Comparison of ENCODE assay signal across 16 cellular contexts in the genomic region with DNA sequence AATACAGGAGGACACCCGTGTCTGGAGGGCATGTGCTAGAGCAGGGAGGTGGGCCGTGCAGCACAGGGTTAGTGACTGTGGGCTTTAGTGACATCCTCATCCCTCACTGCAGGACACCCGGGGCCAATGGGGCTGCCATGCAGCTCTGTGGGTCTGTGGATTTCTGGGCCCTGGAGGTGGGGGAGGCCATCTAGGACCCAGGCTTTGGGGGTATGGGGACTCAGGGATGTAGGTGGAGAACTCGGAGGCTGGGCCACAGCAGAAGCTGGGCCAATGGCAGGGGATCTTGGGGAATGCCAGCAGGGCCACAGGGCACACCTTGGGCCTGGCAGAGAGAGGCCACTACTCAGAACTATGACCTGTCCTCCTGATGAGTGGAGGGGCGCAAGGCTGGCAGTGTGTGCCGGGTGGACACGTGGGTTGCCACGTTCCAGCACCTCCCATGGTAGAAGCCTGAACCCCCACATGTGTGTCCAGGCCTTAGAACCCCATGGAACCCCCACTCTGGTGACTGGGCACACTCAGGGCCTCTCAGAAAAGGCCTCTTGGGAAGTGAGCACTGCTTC. TPM values are rescaled to one million over a fixed set of nuclear protein-coding genes. Genes with fewer than 3 reads are reported as not detected.
A peak's percentile ranks its signal among the peaks of the same experiment; 100 is the strongest.
DNase-seq lines count a peak whose midpoint lies in the region; ATAC-seq, FAIRE-seq and TF ChIP-seq lines count a peak whose summit lies in the region.
"Had no signal": no experiment of that assay in that cellular context is flagged by ENCODE, and none has a peak within 500 bp of the region (broad histone marks: within the 10 kb centered on the region; RNA-seq: fewer than 3 reads in every experiment).

No MANE protein-coding gene starts in this region.

- peak; percentile 3 for DNase-seq in stimulated activated CD4-positive, alpha-beta T cell treated with anti-CD3 and anti-CD28 coated beads, Interleukin-15, amount 100 ng/mL, for 24 hours
- no peak for DNase-seq in stimulated activated CD4-positive, alpha-beta T cell treated with anti-CD3 and anti-CD28 coated beads, Interleukin-4, amount 100 ng/mL, for 24 hours
- DNase-seq in activated B cell treated with CpG ODN at 0.5 μM for 24 hours (peak; percentile 7), neural progenitor cell (ENCODE audit: low spot score) (no peak), urothelium cell line (ENCODE audit: low spot score) (peak; percentile 18), hepatic stellate cell (ENCODE audit: low spot score) (no peak), GM23248 (no peak)
- DNase-seq: activated CD4-positive, alpha-beta T cell treated with anti-CD3 and anti-CD28 coated beads, Interleukin-2, amount 50 U/mL, for 4 hours; activated gamma-delta T cell; foreskin keratinocyte; natural killer cell; testis had no signal

- no peak overlapping the region for H3K27ac ChIP-seq in neural progenitor cell
- no peak overlapping the region for H3K27ac ChIP-seq in GM23248
- H3K27ac ChIP-seq: foreskin keratinocyte, testis had no signal

- H3K36me3 Mint-ChIP-seq in activated B cell treated with CpG ODN at 0.5 μM for 24 hours (ENCODE audit: low read depth) (no peaks in the 10 kb centered on the region), neural progenitor cell (peaks cover 8% of the 10 kb centered on the region)
- H3K36me3 Mint-ChIP-seq: memory B cell, natural killer cell had no signal

- TF ChIP-seq CTCF in activated B cell treated with CpG ODN at 0.5 μM for 24 hours (IDR thresholded peaks at IDR 0.05) (no peak), neural progenitor cell (IDR thresholded peaks at IDR 0.05) (no peak)

- intact Hi-C loops in activated B cell treated with CpG ODN at 0.5 μM for 24 hours (cut with micrococcal nuclease), result no loop called here

- H3K79me2 ChIP-seq in neural progenitor cell (ENCODE audit: low read depth) (no peaks in the 10 kb centered on the region), GM23248 (ENCODE audit: insufficient read depth) (no peaks in the 10 kb centered on the region)

- ATAC-seq in activated B cell treated with CpG ODN at 0.5 μM for 24 hours (ENCODE audit: low read depth) (no peak), GM18505 (IDR thresholded peaks at IDR 0.05; ENCODE audit: unreplicated experiment) (no peak)
- ATAC-seq: foreskin keratinocyte, natural killer cell had no signal

- WGBS in GM23248 (ENCODE audit: low coverage in 1 of 2, low lambda C conversion rate in 2 of 2, missing lambda C conversion rate in 2 of 2), 2 experiments, result 32 to 37% methylated on average over 8 of the region's 8 CpGs

- H3K4me2 ChIP-seq in neural progenitor cell, result no peak overlapping the region
- H3K4me2 ChIP-seq in GM23248 (ENCODE audit: unreplicated experiment), result no peak overlapping the region

- in situ Hi-C loops in GM23248 (cut with MboI), result no loop called here

- H3K4me1 Mint-ChIP-seq in activated B cell treated with CpG ODN at 0.5 μM for 24 hours (no peaks in the 10 kb centered on the region), neural progenitor cell (peaks cover 33% of the 10 kb centered on the region)
- H3K4me1 Mint-ChIP-seq: memory B cell had no signal

- H3K27ac Mint-ChIP-seq in activated B cell treated with CpG ODN at 0.5 μM for 24 hours, result no peak overlapping the region
- H3K27ac Mint-ChIP-seq in neural progenitor cell, result peak overlapping the region; percentile 76
- H3K27ac Mint-ChIP-seq: memory B cell, natural killer cell had no signal

- peaks cover 28% of the 10 kb centered on the region for H3K4me1 ChIP-seq in neural progenitor cell
- no peaks in the 10 kb centered on the region for H3K4me1 ChIP-seq in GM23248 (ENCODE audit: insufficient read depth)
- H3K4me1 ChIP-seq: foreskin keratinocyte, testis had no signal

- H4K20me1 ChIP-seq in neural progenitor cell (ENCODE audit: low read depth), result no peaks in the 10 kb centered on the region
- no peaks in the 10 kb centered on the region for H4K20me1 ChIP-seq in GM23248 (ENCODE audit: insufficient read depth)

- CTCF ChIA-PET in activated B cell treated with CpG ODN at 0.5 μM for 24 hours (lab: Charles Lee), result no interaction called here

- H3K9ac ChIP-seq in neural progenitor cell (no peak overlapping the region), GM23248 (no peak overlapping the region)

- no peaks in the 10 kb centered on the region for H3K9me2 ChIP-seq in GM23248 (ENCODE audit: insufficient read depth)

- H3K27me3 ChIP-seq in neural progenitor cell (no peaks in the 10 kb centered on the region), GM23248 (replicated peaks; ENCODE audit: insufficient read depth) (peaks cover 18% of the 10 kb centered on the region)
- H3K27me3 ChIP-seq: testis had no signal

- H2AFZ ChIP-seq in neural progenitor cell (replicated peaks), result no peak overlapping the region
- no peak overlapping the region for H2AFZ ChIP-seq in GM23248

- H3K27me3 Mint-ChIP-seq in activated B cell treated with CpG ODN at 0.5 μM for 24 hours (peaks cover 8% of the 10 kb centered on the region), neural progenitor cell (ENCODE audit: insufficient read depth, low read depth) (peaks cover 18% of the 10 kb centered on the region)

- H3K36me3 ChIP-seq in neural progenitor cell, result no peaks in the 10 kb centered on the region
- no peaks in the 10 kb centered on the region for H3K36me3 ChIP-seq in GM23248 (ENCODE audit: low read depth)

- peak; percentile 23 for FAIRE-seq in urothelium cell line (lab: Jason Lieb, UNC)
- FAIRE-seq: D721Med had no signal

- POLR2A ChIA-PET in activated B cell treated with CpG ODN at 0.5 μM for 24 hours (lab: Charles Lee), result no interaction called here

- no peak overlapping the region for H3K4me3 ChIP-seq in neural progenitor cell
- H3K4me3 ChIP-seq in GM23248, result no peak overlapping the region
- H3K4me3 ChIP-seq: testis had no signal

- H3K9me3 Mint-ChIP-seq in activated B cell treated with CpG ODN at 0.5 μM for 24 hours (no peaks in the 10 kb centered on the region), neural progenitor cell (peaks cover 6% of the 10 kb centered on the region)
- H3K9me3 Mint-ChIP-seq: memory B cell, natural killer cell had no signal

- no peaks in the 10 kb centered on the region for H3F3A ChIP-seq in neural progenitor cell (ENCODE audit: low read depth)
- H3F3A ChIP-seq in GM23248 (ENCODE audit: insufficient read depth), result no peaks in the 10 kb centered on the region

- H3K9me3 ChIP-seq in neural progenitor cell (ENCODE audit: low read depth) (no peaks in the 10 kb centered on the region), GM23248 (ENCODE audit: low read depth) (no peaks in the 10 kb centered on the region)
- H3K9me3 ChIP-seq: testis had no signal

- H3K4me3 Mint-ChIP-seq in activated B cell treated with CpG ODN at 0.5 μM for 24 hours (no peak overlapping the region), neural progenitor cell (no peak overlapping the region)
- H3K4me3 Mint-ChIP-seq: memory B cell, natural killer cell had no signal

- no peak for TF ChIP-seq POLR2A in GM18505 (IDR thresholded peaks at IDR 0.05; ENCODE audit: borderline replicate concordance, extremely low read depth, insufficient read depth, insufficient read length)

RNA-seq across cellular contexts. Expression of gene ZDHHC11B, which starts 23.2 kb away (rescaled TPM):
- total RNA-seq in activated B cell treated with CpG ODN at 0.5 μM for 24 hours (0.07 and 0.09 TPM in 2 replicates), neural progenitor cell (ENCODE audit: low replicate concordance) (0.25 and 0.60 TPM in 2 replicates)
- not detected in 2 replicates for total RNA-seq in GM23248 (2014; rRNA removed; shearing (Covaris generic))
- polyA plus RNA-seq in GM23248 (2016; fragmentation: Nextera tagmentation; extraction: Ambion mirVana), result not detected in 2 replicates
- total RNA-seq: foreskin keratinocyte, renal cortical epithelial cell had no signal
- polyA plus RNA-seq: foreskin keratinocyte had no signal

Comparison
In these comparisons a context has a peak if more than half of its experiments do, and no peak if none do; other contexts are left out.
1. DNase-seq: peak in stimulated activated CD4-positive, alpha-beta T cell treated with anti-CD3 and anti-CD28 coated beads, Interleukin-15, amount 100 ng/mL, for 24 hours (single experiment), activated B cell treated with CpG ODN at 0.5 μM for 24 hours (single experiment) and urothelium cell line (single experiment); none in stimulated activated CD4-positive, alpha-beta T cell treated with anti-CD3 and anti-CD28 coated beads, Interleukin-4, amount 100 ng/mL, for 24 hours (single experiment), neural progenitor cell (single experiment), hepatic stellate cell (single experiment) and GM23248 (single experiment).